19 cellular contexts compared by ENCODE assay signal in genomic region chr13:39130298-39130697, GRCh38.
"Had no signal": no experiment of that assay in that cellular context is flagged by ENCODE, and none has a peak within 500 bp of the region (broad histone marks: within the 10 kb centered on the region; RNA-seq: fewer than 3 reads in every experiment).

No MANE protein-coding gene starts in this region.

- H3K27me3 Mint-ChIP-seq: activated naive CD4-positive, alpha-beta T cell treated with anti-CD3 and anti-CD28 coated beads, Interleukin-2, amount 10 ng/mL, durations not matched to agents 7 days and 5 days; progenitor cell of endocrine pancreas had no signal

- H3K4me3 ChIP-seq: cardiac muscle cell, gastroesophageal sphincter, skin epidermis, tibial artery, uterus had no signal

- H3K27ac Mint-ChIP-seq: activated CD8-positive, alpha-beta memory T cell treated with anti-CD3 and anti-CD28 coated beads, Interleukin-2, amount 10 ng/mL, durations not matched to agents 7 days and 5 days; activated naive CD4-positive, alpha-beta T cell treated with anti-CD3 and anti-CD28 coated beads, Interleukin-2, amount 10 ng/mL, durations not matched to agents 7 days and 5 days; activated T-helper 2 cell treated with anti-CD3 and anti-CD28 coated beads, Interferon-gamma antibody, Interleukin-2, Interleukin-4, amounts not matched to agents 10 μg/mL and 5 μg/mL and 100 μg/mL, durations not matched to agents 14 hours and 24 hours and 36 hours had no signal

- H3K4me3 Mint-ChIP-seq: activated CD8-positive, alpha-beta memory T cell treated with anti-CD3 and anti-CD28 coated beads, Interleukin-2, amount 10 ng/mL, durations not matched to agents 7 days and 5 days; activated naive CD4-positive, alpha-beta T cell treated with anti-CD3 and anti-CD28 coated beads, Interleukin-2, amount 10 ng/mL, durations not matched to agents 7 days and 5 days; nephron had no signal

- ATAC-seq: activated CD8-positive, alpha-beta memory T cell treated with anti-CD3 and anti-CD28 coated beads, Interleukin-2, amount 10 ng/mL, durations not matched to agents 7 days and 5 days; gastroesophageal sphincter; right cardiac atrium had no signal

- H3K4me1 Mint-ChIP-seq: activated CD8-positive, alpha-beta memory T cell treated with anti-CD3 and anti-CD28 coated beads, Interleukin-2, amount 10 ng/mL, durations not matched to agents 7 days and 5 days; activated naive CD4-positive, alpha-beta T cell treated with anti-CD3 and anti-CD28 coated beads, Interleukin-2, amount 10 ng/mL, durations not matched to agents 7 days and 5 days; nephron had no signal

- H3K36me3 ChIP-seq: cardiac muscle cell, gastroesophageal sphincter, tibial artery, uterus had no signal

- H3K27me3 ChIP-seq: cardiac muscle cell, tibial artery, uterus had no signal

- DNase-seq: activated CD4-positive, alpha-beta T cell treated with anti-CD3 and anti-CD28 coated beads for 1 hour; activated CD4-positive, alpha-beta T cell treated with anti-CD3 and anti-CD28 coated beads, Interleukin-2, amount 50 U/mL, for 48 hours; activated CD8-positive, alpha-beta memory T cell treated with anti-CD3 and anti-CD28 coated beads, Interleukin-2, amount 10 ng/mL, durations not matched to agents 7 days and 5 days; activated naive CD4-positive, alpha-beta T cell treated with anti-CD3 and anti-CD28 coated beads, Interleukin-2, amount 10 ng/mL, durations not matched to agents 7 days and 5 days; activated T-cell treated with anti-CD3 and anti-CD28 coated beads, Interleukin-2, amount 50 U/mL, for 1 hour; kidney glomerular epithelial cell; mesenchymal stem cell; right cardiac atrium; stimulated activated CD4-positive, alpha-beta T cell treated with anti-CD3 and anti-CD28 coated beads, Interleukin-4, amount 100 ng/mL, for 24 hours; stimulated activated naive CD4-positive, alpha-beta T cell; T1000; tibial artery; uterus had no signal

- H3K27ac ChIP-seq: cardiac muscle cell, gastroesophageal sphincter, skin epidermis, tibial artery, uterus had no signal

- H3K9me3 Mint-ChIP-seq: activated naive CD4-positive, alpha-beta T cell treated with anti-CD3 and anti-CD28 coated beads, Interleukin-2, amount 10 ng/mL, durations not matched to agents 7 days and 5 days; activated T-helper 2 cell treated with anti-CD3 and anti-CD28 coated beads, Interferon-gamma antibody, Interleukin-2, Interleukin-4, amounts not matched to agents 10 μg/mL and 5 μg/mL and 100 μg/mL, durations not matched to agents 14 hours and 24 hours and 36 hours; nephron had no signal

- H3K9me3 ChIP-seq: gastroesophageal sphincter, tibial artery, uterus had no signal

- H3K36me3 Mint-ChIP-seq: activated CD8-positive, alpha-beta memory T cell treated with anti-CD3 and anti-CD28 coated beads, Interleukin-2, amount 10 ng/mL, durations not matched to agents 7 days and 5 days; activated naive CD4-positive, alpha-beta T cell treated with anti-CD3 and anti-CD28 coated beads, Interleukin-2, amount 10 ng/mL, durations not matched to agents 7 days and 5 days had no signal

- H3K4me1 ChIP-seq: gastroesophageal sphincter, tibial artery, uterus had no signal
